13 cellular contexts compared by ENCODE assay signal in genomic region chr3:27509376-27509775, GRCh38.
"Had no signal": no experiment of that assay in that cellular context is flagged by ENCODE, and none has a peak within 500 bp of the region (broad histone marks: within the 10 kb centered on the region; RNA-seq: fewer than 3 reads in every experiment).

No MANE protein-coding gene starts in this region.

- H3K4me1 ChIP-seq: colonic mucosa, right atrium auricular region, testis had no signal

- H3K4me3 ChIP-seq: colonic mucosa, neural progenitor cell, right atrium auricular region, skin epidermis, testis had no signal

- ATAC-seq: activated CD8-positive, alpha-beta T cell treated with anti-CD3 and anti-CD28 coated beads, Interleukin-2, amount 10 ng/mL, durations not matched to agents 7 days and 5 days; stimulated activated naive CD8-positive, alpha-beta T cell treated with anti-CD3 and anti-CD28 coated beads, Interleukin-15, amount 100 ng/mL, for 72 hours had no signal

- H3K9me3 ChIP-seq: colonic mucosa, right atrium auricular region, testis had no signal

- DNase-seq: activated CD4-positive, alpha-beta T cell treated with anti-CD3 and anti-CD28 coated beads for 48 hours; activated CD8-positive, alpha-beta T cell treated with anti-CD3 and anti-CD28 coated beads, Interleukin-2, amount 10 ng/mL, durations not matched to agents 7 days and 5 days; activated naive CD4-positive, alpha-beta T cell treated with anti-CD3 and anti-CD28 coated beads, Interleukin-2, amount 10 ng/mL, durations not matched to agents 7 days and 5 days; colonic mucosa; effector CD8-positive, alpha-beta T cell; posterior cingulate gyrus; stimulated activated CD4-positive, alpha-beta T cell treated with anti-CD3 and anti-CD28 coated beads, Interleukin-4, amount 100 ng/mL, for 4 hours; stimulated activated naive CD8-positive, alpha-beta T cell treated with anti-CD3 and anti-CD28 coated beads, Interleukin-15, amount 100 ng/mL, for 72 hours; testis; WERI-Rb-1 had no signal

- H3K27me3 ChIP-seq: colonic mucosa, neural progenitor cell, right atrium auricular region, testis had no signal

- H3K36me3 ChIP-seq: colonic mucosa, neural progenitor cell, right atrium auricular region, WERI-Rb-1 had no signal

- H3K27ac ChIP-seq: colonic mucosa, neural progenitor cell, right atrium auricular region, skin epidermis, testis, WERI-Rb-1 had no signal
